In genomic region chr2:45510701-45511420, GRCh38 we compare ENCODE assay signal across 14 cellular contexts.
DNase-seq lines count a peak whose midpoint lies in the region; ATAC-seq and TF ChIP-seq lines count a peak whose summit lies in the region.
"Had no signal": no experiment of that assay in that cellular context is flagged by ENCODE, and none has a peak within 500 bp of the region (broad histone marks: within the 10 kb centered on the region; RNA-seq: fewer than 3 reads in every experiment).

No MANE protein-coding gene starts in this region.

- peak; percentile 47 to 98 for DNase-seq in HAP-1 (ENCODE audit: low spot score in 2 of 2)
- DNase-seq in WTC11 (ENCODE audit: low spot score): no peak
- peak; percentile 22 to 61 for DNase-seq in lung microvascular endothelial cell (ENCODE audit: low read depth in 2 of 2)
- DNase-seq in AG20443 (ENCODE audit: low spot score): no peak
- no peak for DNase-seq in posterior vena cava (ENCODE audit: low spot score)
- DNase-seq: ACHN; AML-193; CD4-positive, alpha-beta memory T cell; DMS153; DMS79; GDM1; GOT3; H9 had no signal

- no peaks in the 10 kb centered on the region for H3K36me3 Mint-ChIP-seq in WTC11

- H3K4me1 Mint-ChIP-seq in WTC11: peaks cover 34% of the 10 kb centered on the region

- H3K27me3 Mint-ChIP-seq in WTC11 (ENCODE audit: low read depth): no peaks in the 10 kb centered on the region
- H3K27me3 Mint-ChIP-seq: CD4-positive, alpha-beta memory T cell had no signal

- in situ Hi-C loops in HAP-1 (cut with MboI; ENCODE audit: low sequenced_read_pairs): no loop called here

- CTCF ChIA-PET in WTC11 (lab: Charles Lee): interaction anchor here (1.0 to 1.6 kb wide), 3 partner anchors 68 to 529 kb away, joined by 3 to 4 read pairs (median 3); no protein-coding TSS in a partner anchor

- no peaks in the 10 kb centered on the region for H3K9me3 Mint-ChIP-seq in WTC11
- H3K9me3 Mint-ChIP-seq: CD4-positive, alpha-beta memory T cell; H9 had no signal

- no peak for ATAC-seq in WTC11
- no peak for ATAC-seq in GM18511 (IDR thresholded peaks at IDR 0.05; ENCODE audit: unreplicated experiment)

- H3K4me3 Mint-ChIP-seq in WTC11: no peak overlapping the region
- H3K4me3 Mint-ChIP-seq: CD4-positive, alpha-beta memory T cell; H9 had no signal

- intact Hi-C loops in posterior vena cava (cut with DNase I): no loop called here

- no peak overlapping the region for H3K4me3 ChIP-seq in HAP-1

- no peaks in the 10 kb centered on the region for H3K9me3 ChIP-seq in HAP-1

- POLR2A ChIA-PET in WTC11 (lab: Charles Lee): no interaction called here

- H3K4me1 ChIP-seq in HAP-1: peaks cover 18% of the 10 kb centered on the region

- no peaks in the 10 kb centered on the region for H3K36me3 ChIP-seq in HAP-1 (replicated peaks)

- no peak for TF ChIP-seq CTCF in WTC11 (IDR thresholded peaks at IDR 0.05)

- peak overlapping the region; percentile 20; the same call in 1 of the 2 replicates for H3K27ac Mint-ChIP-seq in WTC11
- H3K27ac Mint-ChIP-seq: CD4-positive, alpha-beta memory T cell had no signal

- H3K27me3 ChIP-seq in HAP-1 (ENCODE audit: low read depth): 0 out of 2 replicates have a peak, but pooled peaks cover 2% of the 10 kb centered on the region

TF ChIP-seq in WTC11, 78 proteins besides CTCF, POLR2A, EP300 and RAD21:
- TF ChIP-seq ZNF263 (CRISPR knock-in tag; IDR thresholded peaks at IDR 0.05; ENCODE audit: low read depth): no peak
- no peak for TF ChIP-seq EMX1 (CRISPR knock-in tag; IDR thresholded peaks at IDR 0.05)
- no peak for TF ChIP-seq KAT7 (CRISPR knock-in tag; IDR thresholded peaks at IDR 0.05; ENCODE audit: borderline replicate concordance)
- no peak for TF ChIP-seq ZBTB21 (CRISPR knock-in tag; IDR thresholded peaks at IDR 0.05; ENCODE audit: borderline replicate concordance)

Comparison
In these comparisons a context has a peak if more than half of its experiments do, and no peak if none do; other contexts are left out.
1. DNase-seq: peak in HAP-1 (2 of 2) and lung microvascular endothelial cell (2 of 2); none in WTC11 (single experiment), AG20443 (single experiment) and posterior vena cava (single experiment).